In genomic region chr7:139431459-139431858, GRCh38 we compare ENCODE assay signal across 15 cellular contexts. TPM values are rescaled to one million over a fixed set of nuclear protein-coding genes. Genes with fewer than 3 reads are reported as not detected.
DNase-seq lines count a peak whose midpoint lies in the region; ATAC-seq and TF ChIP-seq lines count a peak whose summit lies in the region.
"Had no signal": no experiment of that assay in that cellular context is flagged by ENCODE, and none has a peak within 500 bp of the region (broad histone marks: within the 10 kb centered on the region; RNA-seq: fewer than 3 reads in every experiment).

No MANE protein-coding gene starts in this region.

- peaks cover 16% of the 10 kb centered on the region for H3K36me3 Mint-ChIP-seq in effector memory CD8-positive, alpha-beta T cell (ENCODE audit: insufficient read depth)

- H3K36me3 ChIP-seq in RWPE2 (ENCODE audit: low read depth): peaks cover 7% of the 10 kb centered on the region; the same call in 1 of the 2 replicates
- H3K36me3 ChIP-seq in esophagus muscularis mucosa: peaks cover 0 to 22% (median 11%) of the 10 kb centered on the region in 4 donors
- H3K36me3 ChIP-seq in psoas muscle (ENCODE audit: insufficient read depth in 1 of 2, low read depth in 1 of 2): peaks cover 0 to 7% of the 10 kb centered on the region in 2 donors
- H3K36me3 ChIP-seq in mucosa of descending colon (ENCODE audit: low read depth): no peaks in the 10 kb centered on the region
- H3K36me3 ChIP-seq: Peyer's patch had no signal

- TF ChIP-seq CTCF in C4-2B (conservative IDR thresholded peaks at IDR 0.05) (no peak), RWPE2 (IDR thresholded peaks at IDR 0.05; ENCODE audit: poor library complexity, severe bottlenecking) (no peak), esophagus muscularis mucosa (IDR thresholded peaks at IDR 0.05) (no peak), psoas muscle (IDR thresholded peaks at IDR 0.05) (no peak), mucosa of descending colon (IDR thresholded peaks at IDR 0.05) (no peak)

- peak overlapping the region; percentile 87 for H3K27ac ChIP-seq in C4-2B
- H3K27ac ChIP-seq in RWPE2 (ENCODE audit: poor library complexity, severe bottlenecking): peak overlapping the region; percentile 79
- H3K27ac ChIP-seq in esophagus muscularis mucosa (replicated peaks in 1 of 4): peak overlapping the region in 1 of 4 donors; percentile 34
- peak overlapping the region; percentile 28 for H3K27ac ChIP-seq in psoas muscle
- H3K27ac ChIP-seq: Peyer's patch had no signal

- no peaks in the 10 kb centered on the region for H3K9me3 Mint-ChIP-seq in effector memory CD8-positive, alpha-beta T cell
- H3K9me3 Mint-ChIP-seq: activated CD4-positive, alpha-beta memory T cell treated with anti-CD3 and anti-CD28 coated beads for 36 hours; activated naive CD4-positive, alpha-beta T cell treated with anti-CD3 and anti-CD28 coated beads, Interleukin-2, amount 50 U/mL, for 24 hours had no signal

- H3K4me1 ChIP-seq in RWPE2 (ENCODE audit: insufficient read depth, poor library complexity, severe bottlenecking): peaks cover 25% of the 10 kb centered on the region
- peaks cover 24 to 27% (median 25%) of the 10 kb centered on the region in 4 donors for H3K4me1 ChIP-seq in esophagus muscularis mucosa
- peaks cover 27% of the 10 kb centered on the region for H3K4me1 ChIP-seq in psoas muscle
- no peaks in the 10 kb centered on the region for H3K4me1 ChIP-seq in mucosa of descending colon (ENCODE audit: low read depth)

- DNase-seq in RWPE2 (ENCODE audit: low spot score) (no peak), esophagus muscularis mucosa (ENCODE audit: extremely low spot score) (peak; percentile 55), psoas muscle (no peak), mucosa of descending colon (no peak)
- DNase-seq in effector memory CD8-positive, alpha-beta T cell: no peak
- DNase-seq: activated CD4-positive, alpha-beta memory T cell treated with anti-CD3 and anti-CD28 coated beads for 36 hours; MG63; NCI-H446 treated with DMSO at 0.1 percent for 48 hours; Peyer's patch; stimulated activated CD8-positive, alpha-beta memory T cell treated with anti-CD3 and anti-CD28 coated beads, Interleukin-4, amount 100 ng/mL, for 48 hours; T-helper 9 cell had no signal

- peaks cover 4 to 6% of the 10 kb centered on the region in 2 donors for H3K4me1 Mint-ChIP-seq in effector memory CD8-positive, alpha-beta T cell (ENCODE audit: low read depth in 2 of 2)

- no peaks in the 10 kb centered on the region for H3K9me3 ChIP-seq in RWPE2 (ENCODE audit: severe bottlenecking)
- no peaks in the 10 kb centered on the region for H3K9me3 ChIP-seq in esophagus muscularis mucosa
- no peaks in the 10 kb centered on the region for H3K9me3 ChIP-seq in psoas muscle
- H3K9me3 ChIP-seq in mucosa of descending colon: no peaks in the 10 kb centered on the region
- H3K9me3 ChIP-seq: MG63, Peyer's patch had no signal

- WGBS in esophagus muscularis mucosa: 87% methylated on average over 3 of the region's 3 CpGs
- WGBS in psoas muscle, 3 donors: 83 to 86% (median 84%) methylated on average over 3 of the region's 3 CpGs

- intact Hi-C loops in esophagus muscularis mucosa (cut with DNase I): no loop called here
- intact Hi-C loops in psoas muscle (cut with DNase I): no loop called here
- intact Hi-C loops in mucosa of descending colon (cut with DNase I, micrococcal nuclease): no loop called here

- ATAC-seq in RWPE2 (ENCODE audit: low read depth) (peak; percentile 44; the same call in 2 of the 3 replicates), psoas muscle (peak; percentile 40 to 53 (median 47)), GM18861 (IDR thresholded peaks at IDR 0.05; ENCODE audit: unreplicated experiment) (no peak), HG03521 (IDR thresholded peaks at IDR 0.05; ENCODE audit: unreplicated experiment) (no peak), mucosa of descending colon (no peak)
- ATAC-seq in effector memory CD8-positive, alpha-beta T cell (replicated peaks): no peak

- H3K27ac Mint-ChIP-seq in effector memory CD8-positive, alpha-beta T cell: no peak overlapping the region
- H3K27ac Mint-ChIP-seq: activated CD4-positive, alpha-beta memory T cell treated with anti-CD3 and anti-CD28 coated beads for 36 hours; activated naive CD4-positive, alpha-beta T cell treated with anti-CD3 and anti-CD28 coated beads, Interleukin-2, amount 50 U/mL, for 24 hours had no signal

- H3K27me3 ChIP-seq in RWPE2 (ENCODE audit: insufficient read depth, poor library complexity, severe bottlenecking): no peaks in the 10 kb centered on the region
- H3K27me3 ChIP-seq in esophagus muscularis mucosa: no peaks in the 10 kb centered on the region
- H3K27me3 ChIP-seq in psoas muscle (ENCODE audit: insufficient read depth in 3 of 3, low read length in 2 of 3): no peaks in the 10 kb centered on the region
- H3K27me3 ChIP-seq: MG63, Peyer's patch had no signal

- no peak for TF ChIP-seq POLR2A in esophagus muscularis mucosa (IDR thresholded peaks at IDR 0.05; ENCODE audit: low read depth)

- no peaks in the 10 kb centered on the region for H3K27me3 Mint-ChIP-seq in effector memory CD8-positive, alpha-beta T cell
- H3K27me3 Mint-ChIP-seq: activated CD4-positive, alpha-beta memory T cell treated with anti-CD3 and anti-CD28 coated beads for 36 hours; activated naive CD4-positive, alpha-beta T cell treated with anti-CD3 and anti-CD28 coated beads, Interleukin-2, amount 50 U/mL, for 24 hours had no signal

- TF ChIP-seq EP300 in esophagus muscularis mucosa (IDR thresholded peaks at IDR 0.05): no peak

- H3K4me3 ChIP-seq in RWPE2 (ENCODE audit: severe bottlenecking): no peak overlapping the region
- no peak overlapping the region for H3K4me3 ChIP-seq in esophagus muscularis mucosa
- H3K4me3 ChIP-seq in psoas muscle: no peak overlapping the region
- H3K4me3 ChIP-seq in mucosa of descending colon: no peak overlapping the region
- H3K4me3 ChIP-seq: MG63, Peyer's patch had no signal

- H3K4me3 Mint-ChIP-seq in effector memory CD8-positive, alpha-beta T cell: no peak overlapping the region
- H3K4me3 Mint-ChIP-seq: activated CD4-positive, alpha-beta memory T cell treated with anti-CD3 and anti-CD28 coated beads for 36 hours; activated naive CD4-positive, alpha-beta T cell treated with anti-CD3 and anti-CD28 coated beads, Interleukin-2, amount 50 U/mL, for 24 hours had no signal

RNA-seq across cellular contexts. Expression of gene KLRG2, which starts 52.0 kb away (rescaled TPM):
- under 1 TPM in 2 of 4 donors, not detected in 2; 0.17 to 0.71 TPM for total RNA-seq in esophagus muscularis mucosa
- total RNA-seq in psoas muscle: not detected
- under 1 TPM in 2 of 3 donors, not detected in 1; 0.04 TPM for polyA plus RNA-seq in psoas muscle
- not detected for total RNA-seq in mucosa of descending colon
- total RNA-seq: Peyer's patch had no signal

Comparison
In these comparisons a context has a peak if more than half of its experiments do, and no peak if none do; other contexts are left out.
1. ATAC-seq: peak in RWPE2 (single experiment) and psoas muscle (4 of 4); none in effector memory CD8-positive, alpha-beta T cell (single experiment), GM18861 (single experiment), HG03521 (single experiment) and mucosa of descending colon (single experiment).